1 cellular context compared by ENCODE assay signal in the genomic region with DNA sequence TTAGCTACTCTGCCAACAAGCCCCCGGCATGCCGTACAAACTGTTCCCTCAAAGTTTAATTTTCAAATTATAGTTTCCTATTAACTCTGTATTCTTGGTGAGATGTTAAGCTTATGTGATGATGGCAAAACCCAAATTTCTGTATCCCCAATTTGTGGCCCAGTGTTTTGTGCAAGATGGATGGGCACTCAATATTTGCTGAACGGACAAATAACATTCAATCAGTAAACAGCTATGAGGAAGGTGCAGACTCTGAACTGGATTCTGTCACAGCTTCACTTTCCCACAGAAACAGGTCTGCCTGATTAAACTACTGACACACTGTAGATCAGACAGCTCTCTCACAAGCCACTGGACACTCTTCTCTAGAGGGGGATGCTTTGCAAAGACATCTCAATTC.
TF ChIP-seq lines count a peak whose summit lies in the region.

No MANE protein-coding gene starts in this region.

TF ChIP-seq in H1, 55 proteins besides CTCF, POLR2A, EP300 and RAD21:
- TF ChIP-seq MAFK (IDR thresholded peaks at IDR 0.05; ENCODE audit: low read depth, low read length) (0 out of 2 replicates have a peak, but pooled peaks have one; percentile 3), POLR2AphosphoS5 (IDR thresholded peaks at IDR 0.05; ENCODE audit: low read depth, low read length) (no peak)
